7 cellular contexts compared by ENCODE assay signal in the genomic region with DNA sequence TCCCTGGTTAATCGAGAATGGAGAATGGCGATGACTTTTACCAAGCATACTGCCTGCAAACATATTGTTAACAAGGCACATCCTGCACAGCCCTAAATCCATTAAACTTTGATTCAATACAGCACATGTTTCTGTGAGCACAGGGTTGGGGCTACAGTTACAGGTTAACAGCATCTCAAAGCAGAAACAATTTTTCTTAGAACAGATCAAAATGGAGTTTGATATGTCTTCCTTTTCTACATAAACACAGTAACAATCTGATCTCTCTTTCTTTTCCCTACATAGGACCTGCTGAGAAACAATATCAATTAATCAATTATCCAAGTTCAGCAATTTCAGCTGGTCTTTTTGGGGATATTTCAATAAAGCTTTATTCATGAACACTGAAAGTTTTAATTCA. TPM values are rescaled to one million over a fixed set of nuclear protein-coding genes. Genes with fewer than 3 reads are reported as not detected.
DNase-seq lines count a peak whose midpoint lies in the region; ATAC-seq, FAIRE-seq and TF ChIP-seq lines count a peak whose summit lies in the region.
"Not testable (repeated sequence)": the region's sequence is repeated elsewhere in the genome, so short reads cannot be mapped to it uniquely, and the experiment has no call there.
"Had no signal": no experiment of that assay in that cellular context is flagged by ENCODE, and none has a peak within 500 bp of the region (broad histone marks: within the 10 kb centered on the region; RNA-seq: fewer than 3 reads in every experiment).

No MANE protein-coding gene starts in this region.

- not testable (repeated sequence) for H3K27ac ChIP-seq in CD4-positive, CD25-positive, alpha-beta regulatory T cell (ENCODE audit: insufficient read depth, low read length, poor library complexity, severe bottlenecking); K562 (ENCODE audit: extremely low read depth, low read depth, low read length)
- H3K27ac ChIP-seq in VCaP (peak overlapping the region; percentile 60; the same call in 1 of the 2 replicates), cardiac muscle cell (peak overlapping the region; percentile 74), right lobe of liver (peak overlapping the region; percentile 67 to 87 (median 81)), thoracic aorta (peak overlapping the region; percentile 74 to 84)

- peaks cover 5 to 27% (median 13%) of the 10 kb centered on the region in 4 donors for H3K4me1 Mint-ChIP-seq in CD4-positive, CD25-positive, alpha-beta regulatory T cell

- not testable (repeated sequence) for ATAC-seq in CD4-positive, CD25-positive, alpha-beta regulatory T cell (ENCODE audit: low read depth in 2 of 2); K562; right lobe of liver; thoracic aorta (ENCODE audit: insufficient number of reproducible peaks, low FRiP score, low read depth)

- BruUV-seq in K562 (replicated peaks; lab: Mats Ljungman, UMichigan), result not testable (repeated sequence)

- H3K9me3 Mint-ChIP-seq in CD4-positive, CD25-positive, alpha-beta regulatory T cell, result not testable (repeated sequence)

- not testable (repeated sequence) for H3K27me3 ChIP-seq in CD4-positive, CD25-positive, alpha-beta regulatory T cell (ENCODE audit: control insufficient read depth, insufficient read depth, low read length); K562 (ENCODE audit: control insufficient read depth in 2 of 2, insufficient read depth in 2 of 2, low read length in 2 of 2); cardiac muscle cell; right lobe of liver; thoracic aorta (replicated peaks; ENCODE audit: insufficient read depth)

- H3K36me3 Mint-ChIP-seq in CD4-positive, CD25-positive, alpha-beta regulatory T cell, result not testable (repeated sequence)

- H3K4me3 ChIP-seq in CD4-positive, CD25-positive, alpha-beta regulatory T cell (ENCODE audit: low read depth, low read length); K562; cardiac muscle cell; right lobe of liver; thoracic aorta: not testable (repeated sequence)

- not testable (repeated sequence) for DNase-seq in CD4-positive, CD25-positive, alpha-beta regulatory T cell; K562 (ENCODE audit: extremely low read depth in 1 of 4, low spot score in 3 of 4); cardiac muscle cell (ENCODE audit: low read depth in 1 of 2, low spot score in 1 of 2); right lobe of liver; thoracic aorta (ENCODE audit: low spot score)

- H3K9me1 ChIP-seq in K562 (ENCODE audit: control insufficient read depth, insufficient read depth, low read length), result not testable (repeated sequence)

- not testable (repeated sequence) for TF ChIP-seq EP300 in K562 (IDR thresholded peaks at IDR 0.05; ENCODE audit: low read length)

- peak overlapping the region in 1 of 3 donors; percentile 96 for H3K27ac Mint-ChIP-seq in CD4-positive, CD25-positive, alpha-beta regulatory T cell

- H3K36me3 ChIP-seq in CD4-positive, CD25-positive, alpha-beta regulatory T cell (ENCODE audit: control insufficient read depth, insufficient read depth, low read length); K562 (ENCODE audit: control insufficient read depth, insufficient read depth, low read length); cardiac muscle cell; right lobe of liver; thoracic aorta: not testable (repeated sequence)

- not testable (repeated sequence) for H3K4me1 ChIP-seq in CD4-positive, CD25-positive, alpha-beta regulatory T cell (ENCODE audit: control insufficient read depth, insufficient read depth, low read length, poor library complexity, severe bottlenecking)
- peaks cover 0 to 13% of the 10 kb centered on the region in 2 experiments; a peak in 3 of 5 replicates for H3K4me1 ChIP-seq in K562 (replicated peaks in 1 of 2; ENCODE audit: control insufficient read depth in 2 of 2, insufficient read depth in 2 of 2, low read length in 2 of 2)
- H3K4me1 ChIP-seq in cardiac muscle cell (ENCODE audit: low read depth), result peaks cover 12% of the 10 kb centered on the region
- peaks cover 0 to 49% (median 0%) of the 10 kb centered on the region in 4 donors for H3K4me1 ChIP-seq in right lobe of liver
- H3K4me1 ChIP-seq in thoracic aorta (ENCODE audit: control insufficient read depth in 1 of 2, low read depth in 2 of 2), result peaks cover 23 to 34% of the 10 kb centered on the region in 2 donors

- H3K9ac ChIP-seq in K562 (ENCODE audit: insufficient read depth in 1 of 2, low read depth in 2 of 2, low read length in 2 of 2), result not testable (repeated sequence)

- TF ChIP-seq RAD21 in K562 (CRISPR knock-in tag; conservative IDR thresholded peaks at IDR 0.05 in 1 of 2, IDR thresholded peaks at IDR 0.05 in 1 of 2), result not testable (repeated sequence)

- H3K9me3 ChIP-seq in CD4-positive, CD25-positive, alpha-beta regulatory T cell (ENCODE audit: control insufficient read depth in 2 of 2, low read length in 2 of 2); K562 (replicated peaks; ENCODE audit: control insufficient read depth, insufficient read depth, low read depth, low read length); cardiac muscle cell (ENCODE audit: low read depth); right lobe of liver; thoracic aorta: not testable (repeated sequence)

- intact Hi-C loops in K562 (cut with micrococcal nuclease); right lobe of liver (cut with DNase I): not testable (repeated sequence)

- H3K27me3 Mint-ChIP-seq in CD4-positive, CD25-positive, alpha-beta regulatory T cell, result not testable (repeated sequence)

- in situ Hi-C loops in K562 (cut with MboI), result not testable (repeated sequence)

- not testable (repeated sequence) for H3K4me2 ChIP-seq in K562 (ENCODE audit: insufficient read depth, low read length)

- TF ChIP-seq POLR2A in K562 (conservative IDR thresholded peaks at IDR 0.05); right lobe of liver (IDR thresholded peaks at IDR 0.05): not testable (repeated sequence)

- peak overlapping the region; percentile 18 to 88 (median 64) for H3K4me3 Mint-ChIP-seq in CD4-positive, CD25-positive, alpha-beta regulatory T cell

- H3K79me2 ChIP-seq in K562 (ENCODE audit: control insufficient read depth, insufficient read depth, low read length), result not testable (repeated sequence)

- WGBS in K562 (ENCODE audit: insufficient coverage, low coverage, missing lambda C conversion rate), result 50% methylated on average over 1 of the region's 2 CpGs
- 92% methylated on average over 2 of the region's 2 CpGs for WGBS in right lobe of liver (ENCODE audit: insufficient coverage, low coverage, low lambda C conversion rate, missing lambda C conversion rate)

- not testable (repeated sequence) for FAIRE-seq in K562 (lab: Jason Lieb, UNC)

- POLR2A ChIA-PET in K562 (lab: Yijun Ruan, JAX), result not testable (repeated sequence)

- H4K20me1 ChIP-seq in K562 (replicated peaks; ENCODE audit: control insufficient read depth, insufficient read depth, low read length), result not testable (repeated sequence)

- not testable (repeated sequence) for TF ChIP-seq CTCF in VCaP (conservative IDR thresholded peaks at IDR 0.05); K562 (IDR thresholded peaks at IDR 0.05 in 2 of 3, conservative IDR thresholded peaks at IDR 0.05 in 1 of 3; ENCODE audit: insufficient read depth in 2 of 3, low read depth in 1 of 3, low read length in 3 of 3); cardiac muscle cell (IDR thresholded peaks at IDR 0.05; ENCODE audit: low read depth, low read length); right lobe of liver (IDR thresholded peaks at IDR 0.05); thoracic aorta (IDR thresholded peaks at IDR 0.05)

- H2AFZ ChIP-seq in K562 (ENCODE audit: low read depth, low read length), result peak overlapping the region; percentile 85; the same call in 1 of the 2 replicates

- CTCF ChIA-PET in K562 (lab: Yijun Ruan, JAX; ENCODE audit: low intra/inter-chr PET ratio), result not testable (repeated sequence)

TF ChIP-seq in K562, 482 proteins besides CTCF, POLR2A, EP300 and RAD21 (continues in another document):
- 0 out of 2 replicates have a peak, but pooled peaks have one; percentile 33 for TF ChIP-seq PTTG1 (tag; IDR thresholded peaks at IDR 0.05; ENCODE audit: low read depth)
- TF ChIP-seq DMBX1 (CRISPR knock-in tag; IDR thresholded peaks at IDR 0.05; ENCODE audit: borderline replicate concordance), result 0 out of 2 replicates have a peak, but pooled peaks have one; percentile 40
- TF ChIP-seq PTRF (tag; IDR thresholded peaks at IDR 0.05), result peak; percentile 66; the same call in 1 of the 2 replicates

RNA-seq across cellular contexts. Expression of a gene that starts 59.5 kb away (rescaled TPM):
- total RNA-seq in CD4-positive, CD25-positive, alpha-beta regulatory T cell, result 1.4 TPM
- 1 to 10 TPM in 1 of 4 donors, under 1 TPM in 2, not detected in 1; 0.14 to 1.5 (median 0.29) TPM for polyA plus RNA-seq in CD4-positive, CD25-positive, alpha-beta regulatory T cell
- total RNA-seq in K562 (2011; cell fraction: chromatin; rRNA removed; ENCODE audit: low replicate concordance), result 36.5 and 72.6 TPM in 2 replicates
- 22.3 and 25.3 TPM in 2 replicates for total RNA-seq in K562 (2011; cell fraction: nucleolus; rRNA removed)
- total RNA-seq in K562 (2011; cell fraction: nucleoplasm; rRNA removed), result 38.8 and 56.3 TPM in 2 replicates
- total RNA-seq in K562 (2014; rRNA removed) (43.5 and 48.7 TPM in 2 replicates), K562 (2014; rRNA removed; fragmentation: Illumina TruSeq; extraction: Trizol) (82.4 and 83.2 TPM in 2 replicates), K562 (2015; rRNA removed; fragmentation: Illumina TruSeq; extraction: Trizol) (63.9 and 67.7 TPM in 2 replicates), K562 (2021) (75.9 and 80.0 TPM in 2 replicates), cardiac muscle cell (5.5 and 22.5 TPM in 2 replicates), right lobe of liver (1,000 to 10,000 TPM in 1 of 6 experiments, 100 to 1,000 TPM in 5; 347 to 1,090 (median 533) TPM), thoracic aorta (100 to 1,000 TPM in 1 of 2 donors, 10 to 100 TPM in 1; 91.5 to 160 TPM)
- polyA plus RNA-seq in K562 (2011; rRNA removed) (50.5 and 180 TPM in 2 replicates), K562 (2014; fragmentation: Illumina TruSeq; extraction: Trizol) (118 and 119 TPM in 2 replicates), K562 (2014; fragmentation: Nextera tagmentation; extraction: Ambion mirVana) (10 to 100 TPM; 74.3 to 83.8 TPM), K562 (2014; rRNA removed) (86.6 and 88.7 TPM in 2 replicates), cardiac muscle cell (16.2 and 45.1 TPM in 2 replicates)
- 36.9 and 138 TPM in 2 replicates for polyA plus RNA-seq in K562 (2011; cell fraction: cytosol; rRNA removed)
- 29.3 and 50.1 TPM in 2 replicates for polyA plus RNA-seq in K562 (2011; cell fraction: nucleus; rRNA removed)
- polyA plus RNA-seq in K562 (2012), result 65.7 and 95.2 TPM in 2 replicates
- 37.0 and 121 TPM in 2 replicates for polyA minus RNA-seq in K562 (2011; rRNA and poly(A)+ RNA removed)
- polyA minus RNA-seq in K562 (2011; cell fraction: cytosol; rRNA and poly(A)+ RNA removed), result 9.2 and 47.7 TPM in 2 replicates
- 23.7 and 26.7 TPM in 2 replicates for polyA minus RNA-seq in K562 (2011; cell fraction: nucleus; rRNA and poly(A)+ RNA removed)
- total RNA-seq: B cell had no signal
